ENCODE assay signal across 14 cellular contexts in the genomic region with DNA sequence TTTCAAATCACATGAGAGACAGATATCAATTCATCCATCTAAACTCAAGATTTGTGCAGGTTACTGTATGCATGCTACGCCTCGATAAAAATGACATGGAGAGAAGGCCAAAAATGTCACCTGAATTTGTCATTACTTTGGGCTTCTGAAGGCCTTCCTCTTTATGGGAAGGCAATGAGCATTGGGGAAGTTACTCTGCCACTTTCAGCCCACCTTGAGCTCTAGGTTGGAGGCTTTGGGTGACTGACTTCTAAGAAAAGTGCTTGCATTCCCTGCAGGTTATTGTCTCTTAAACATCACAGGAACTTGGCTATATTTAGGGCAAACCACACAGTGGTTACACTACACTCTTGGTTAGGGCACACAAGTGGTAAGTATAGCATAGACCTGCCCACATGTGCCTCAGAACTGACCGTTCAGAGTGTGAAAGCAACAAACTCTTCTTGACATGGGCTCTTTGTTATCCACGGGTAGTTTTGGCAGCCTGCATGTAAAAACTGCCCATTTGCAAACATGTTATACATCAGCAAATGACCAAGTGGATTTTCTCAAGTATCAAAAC.
DNase-seq lines count a peak whose midpoint lies in the region; ATAC-seq and TF ChIP-seq lines count a peak whose summit lies in the region.
"Had no signal": no experiment of that assay in that cellular context is flagged by ENCODE, and none has a peak within 500 bp of the region (broad histone marks: within the 10 kb centered on the region; RNA-seq: fewer than 3 reads in every experiment).

No MANE protein-coding gene starts in this region.

- no peak overlapping the region for H3K4me3 ChIP-seq in dorsolateral prefrontal cortex
- H3K4me3 ChIP-seq: left ventricle myocardium inferior, SK-N-MC, thyroid gland had no signal

- peak overlapping the region in 57 of 59 donors; percentile 1 to 97 (median 89) for H3K27ac ChIP-seq in dorsolateral prefrontal cortex
- H3K27ac ChIP-seq: left ventricle myocardium inferior, SK-N-MC, thyroid gland had no signal

- intact Hi-C loops in dorsolateral prefrontal cortex (cut with DNase I): loop anchor here (10.0 kb wide), 4 partner anchors 112 to 522 kb away; a partner anchor contains a TSS

- no peak for TF ChIP-seq CTCF in dorsolateral prefrontal cortex (IDR thresholded peaks at IDR 0.05 in 54 of 56, conservative IDR thresholded peaks at IDR 0.05 in 2 of 56; ENCODE audit: low read depth in 1 of 56, partially characterized antibody in 56 of 56)

- ATAC-seq in GM18508 (IDR thresholded peaks at IDR 0.05; ENCODE audit: insufficient read depth, unreplicated experiment) (peak; percentile 88), GM21447 (IDR thresholded peaks at IDR 0.05; ENCODE audit: unreplicated experiment) (peak; percentile 93), HG03066 (IDR thresholded peaks at IDR 0.05; ENCODE audit: low read depth, unreplicated experiment) (peak; percentile 87)

- DNase-seq in dorsolateral prefrontal cortex (no peak), GM03348 (ENCODE audit: low spot score) (no peak), NCI-H146 (lab: John Stamatoyannopoulos, UW) (no peak), GM19240 (ENCODE audit: insufficient read length, low spot score) (no peak)
- no peak for DNase-seq in stimulated activated naive CD4-positive, alpha-beta T cell (lab: John Stamatoyannopoulos, UW)
- DNase-seq: activated gamma-delta T cell treated with Interleukin-2 at 50 U/mL for 16 hours; left ventricle myocardium inferior; NCI-H524 treated with DMSO at 0.1 percent for 48 hours; stimulated activated CD4-positive, alpha-beta T cell treated with anti-CD3 and anti-CD28 coated beads, Interleukin-4, amount 100 ng/mL, for 4 hours; thyroid gland had no signal

- H3K27me3 ChIP-seq in dorsolateral prefrontal cortex: no peaks in the 10 kb centered on the region
- H3K27me3 ChIP-seq: thyroid gland had no signal
